In the genomic region with DNA sequence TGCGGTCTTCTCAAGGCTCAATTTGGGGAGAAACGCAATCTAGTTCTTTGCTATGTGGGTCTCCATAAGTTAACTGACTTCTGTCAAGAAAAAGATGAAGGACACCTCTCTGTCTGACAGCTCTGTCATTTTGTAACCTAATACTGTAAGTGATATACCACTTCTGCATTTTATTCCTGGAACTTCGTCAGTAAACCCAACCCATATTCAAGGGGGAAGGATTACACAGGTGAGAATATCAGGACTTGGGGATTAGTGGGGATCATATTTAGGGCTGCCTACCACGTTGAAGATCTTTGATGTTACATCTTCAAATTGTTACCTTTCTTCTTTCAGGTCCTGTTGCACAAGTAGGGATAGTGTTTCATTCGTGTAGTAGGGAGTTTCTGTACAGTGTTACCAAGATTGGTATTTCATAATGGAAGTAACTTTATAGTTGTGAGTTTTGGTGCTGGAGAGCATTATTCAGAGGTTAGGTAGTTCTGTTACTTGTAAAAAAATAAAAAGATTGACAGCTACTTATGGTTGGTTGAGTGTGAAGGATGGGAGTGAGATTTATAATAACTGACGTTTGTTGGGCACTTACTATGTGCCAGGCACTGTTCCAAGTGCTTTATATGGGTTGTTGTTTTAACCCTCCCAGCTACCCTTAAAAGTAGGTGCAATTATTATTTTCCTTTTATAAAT, we compare ENCODE assay signal across 8 cellular contexts. TPM values are rescaled to one million over a fixed set of nuclear protein-coding genes. Genes with fewer than 3 reads are reported as not detected.
DNase-seq lines count a peak whose midpoint lies in the region; TF ChIP-seq lines count a peak whose summit lies in the region.

No MANE protein-coding gene starts in this region.

- no peaks in the 10 kb centered on the region for H3K27me3 Mint-ChIP-seq in activated T-cell treated with anti-CD3 and anti-CD28 coated beads, Interleukin-2, amount 50 U/mL, for 24 hours

- no peak overlapping the region for H2AFZ ChIP-seq in OCI-LY7 (ENCODE audit: low read length)

- H3K4me1 ChIP-seq in OCI-LY7 (ENCODE audit: insufficient read depth, low read length, poor library complexity, severe bottlenecking) (peaks cover 12% of the 10 kb centered on the region), stomach (peaks cover 9 to 49% (median 25%) of the 10 kb centered on the region in 4 donors)

- no peak for TF ChIP-seq POLR2A in stomach (IDR thresholded peaks at IDR 0.05)

- H3K36me3 Mint-ChIP-seq in activated T-cell treated with anti-CD3 and anti-CD28 coated beads, Interleukin-2, amount 50 U/mL, for 24 hours (ENCODE audit: low read depth): peaks cover 21% of the 10 kb centered on the region

- H3K4me1 Mint-ChIP-seq in activated T-cell treated with anti-CD3 and anti-CD28 coated beads, Interleukin-2, amount 50 U/mL, for 24 hours (ENCODE audit: low read depth): peaks cover 49% of the 10 kb centered on the region

- POLR2A ChIA-PET in OCI-LY7 (lab: Charles Lee): interaction anchor here (0.6 to 1.6 kb wide), 4 partner anchors 9 to 33 kb away, joined by 3 to 8 read pairs (median 4); no protein-coding TSS in a partner anchor

- H3K9me3 ChIP-seq in OCI-LY7 (ENCODE audit: low read length) (no peaks in the 10 kb centered on the region), stomach (no peaks in the 10 kb centered on the region)

- no peaks in the 10 kb centered on the region for H3K9me3 Mint-ChIP-seq in activated T-cell treated with anti-CD3 and anti-CD28 coated beads, Interleukin-2, amount 50 U/mL, for 24 hours

- peak overlapping the region; percentile 90 for H3K4me2 ChIP-seq in OCI-LY7 (ENCODE audit: low read length)

- no peaks in the 10 kb centered on the region for H3K9me2 ChIP-seq in OCI-LY7 (ENCODE audit: insufficient read depth, low read length)

- peak overlapping the region; percentile 87 for H3K4me3 Mint-ChIP-seq in activated T-cell treated with anti-CD3 and anti-CD28 coated beads, Interleukin-2, amount 50 U/mL, for 24 hours

- H3K27me3 ChIP-seq in stomach: no peaks in the 10 kb centered on the region

- CTCF ChIA-PET in OCI-LY7 (lab: Charles Lee; ENCODE audit: unreplicated experiment): no interaction called here

- H3K36me3 ChIP-seq in OCI-LY7 (ENCODE audit: insufficient read depth, low read length) (peaks cover 8% of the 10 kb centered on the region; the same call in 1 of the 2 replicates), stomach (peaks cover 0 to 11% (median 8%) of the 10 kb centered on the region in 4 donors)

- intact Hi-C loops in OCI-LY7 (cut with micrococcal nuclease; ENCODE audit: unreplicated experiment) (no loop called here), stomach (cut with DNase I; ENCODE audit: low total_unique reads) (no loop called here)

- peak overlapping the region; percentile 49 for H3K27ac Mint-ChIP-seq in activated T-cell treated with anti-CD3 and anti-CD28 coated beads, Interleukin-2, amount 50 U/mL, for 24 hours

- WGBS in stomach, 5 donors: 52 to 64% (median 60%) methylated on average over 6 of the region's 6 CpGs

- H3K27ac ChIP-seq in OCI-LY7 (ENCODE audit: low read depth, low read length, poor library complexity, severe bottlenecking): no peak overlapping the region
- no peak overlapping the region for H3K27ac ChIP-seq in stomach

- H3K4me3 ChIP-seq in OCI-LY7 (ENCODE audit: low read depth, low read length, poor library complexity, severe bottlenecking) (peak overlapping the region; percentile 83), fibroblast of villous mesenchyme (ENCODE audit: low read depth, low read length) (peak overlapping the region; percentile 95), stomach (peak overlapping the region; percentile 92 to 99 (median 96))

- BruUV-seq in OCI-LY7 (replicated peaks; lab: Mats Ljungman, UMichigan): no TSS peak

- no peak for DNase-seq in activated T-cell treated with anti-CD3 and anti-CD28 coated beads, Interleukin-2, amount 50 U/mL, for 24 hours
- no peak for DNase-seq in activated T-cell treated with anti-CD3 and anti-CD28 coated beads for 4 hours
- DNase-seq in OCI-LY7 (ENCODE audit: low spot score): no peak
- DNase-seq in fibroblast of villous mesenchyme (ENCODE audit: low read depth): no peak
- no peak for DNase-seq in stomach
- no peak for DNase-seq in GDM1 (lab: John Stamatoyannopoulos, UW)
- no peak for DNase-seq in SW 1271 (lab: John Stamatoyannopoulos, UW)
- no peak for DNase-seq in stimulated activated naive CD4-positive, alpha-beta T cell treated with Interleukin-2 at 50 U/mL for 16 hours (lab: John Stamatoyannopoulos, UW)

- H3K79me2 ChIP-seq in OCI-LY7 (ENCODE audit: insufficient read depth, low read depth, low read length): peaks cover 35% of the 10 kb centered on the region

- H4K20me1 ChIP-seq in OCI-LY7 (ENCODE audit: insufficient read depth, low read length): peaks cover 21% of the 10 kb centered on the region; the same call in 1 of the 2 replicates

- no peak for TF ChIP-seq EP300 in stomach (IDR thresholded peaks at IDR 0.05)

- TF ChIP-seq CTCF in OCI-LY7 (conservative IDR thresholded peaks at IDR 0.05; ENCODE audit: low read length) (no peak), fibroblast of villous mesenchyme (IDR thresholded peaks at IDR 0.05; ENCODE audit: insufficient read depth, low read depth, low read length) (no peak), stomach (IDR thresholded peaks at IDR 0.05) (no peak)

RNA-seq across cellular contexts. Expression of gene TMEM260, which starts 1.6 kb away (rescaled TPM):
- 12.4 and 16.8 TPM in 2 replicates for total RNA-seq in OCI-LY7 (2014; rRNA removed; shearing (Covaris generic))
- total RNA-seq in OCI-LY7 (2022) (19.5 and 20.1 TPM in 2 replicates), fibroblast of villous mesenchyme (13.5 and 19.9 TPM in 2 replicates), stomach (10 to 100 TPM in 3 of 5 donors, 1 to 10 TPM in 1, not detected in 1; 9.4 to 25.7 (median 15.9) TPM)
- polyA plus RNA-seq in stomach: 1 to 10 TPM; 2.9 to 8.5 (median 2.9) TPM
